In the genomic region with DNA sequence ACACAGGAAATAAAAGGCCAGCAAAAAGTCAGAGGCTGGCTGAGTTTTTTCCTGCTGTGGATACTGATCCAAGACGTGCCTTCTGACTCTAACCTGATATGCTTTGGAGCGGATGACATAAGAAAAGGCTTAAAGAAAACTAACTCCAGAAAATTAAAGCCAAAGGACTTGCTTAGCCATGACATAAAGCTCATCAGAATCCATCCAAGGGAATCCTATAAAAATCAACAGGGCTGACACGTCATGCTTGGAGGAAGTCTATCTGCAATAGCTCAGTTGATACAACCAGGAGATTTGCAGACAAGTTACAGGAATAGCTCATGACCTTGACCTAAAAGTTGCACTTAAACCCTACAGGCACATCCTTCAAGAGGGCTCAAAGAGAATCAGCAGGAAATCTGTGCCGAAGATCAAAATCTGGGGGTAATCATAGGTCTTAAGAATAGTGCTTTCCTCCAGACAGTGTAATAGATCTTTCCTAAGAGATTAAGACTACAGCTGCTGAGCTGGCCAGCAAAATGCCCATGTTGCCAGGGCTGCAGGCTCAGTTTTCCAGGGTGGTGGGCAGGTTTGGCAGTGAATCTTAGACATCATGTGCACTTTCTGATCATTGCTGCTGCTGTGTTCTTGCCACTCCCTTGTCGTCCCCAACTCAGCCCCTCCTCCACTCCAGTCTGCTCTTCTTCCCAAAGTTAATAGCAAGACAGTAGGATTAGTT, we compare ENCODE assay signal across 17 cellular contexts.
DNase-seq lines count a peak whose midpoint lies in the region; ATAC-seq and TF ChIP-seq lines count a peak whose summit lies in the region.
"Had no signal": no experiment of that assay in that cellular context is flagged by ENCODE, and none has a peak within 500 bp of the region (broad histone marks: within the 10 kb centered on the region; RNA-seq: fewer than 3 reads in every experiment).

No MANE protein-coding gene starts in this region.

- no peak overlapping the region for H3K9ac ChIP-seq in parathyroid adenoma

- intact Hi-C loops in posterior vena cava (cut with DNase I) = loop anchor here in 1 of 2 donors (5.0 kb wide), 1 partner anchor 36 kb away; no protein-coding TSS in a partner anchor

- peak overlapping the region; percentile 68 for H3K27ac ChIP-seq in parathyroid adenoma
- H3K27ac ChIP-seq: left lung, neutrophil, upper lobe of left lung had no signal

- no peaks in the 10 kb centered on the region for H3K36me3 ChIP-seq in parathyroid adenoma (ENCODE audit: control insufficient read depth, insufficient read depth, low read length)
- H3K36me3 ChIP-seq: HAP-1, left lung, neutrophil, upper lobe of left lung had no signal

- H3K27me3 ChIP-seq in parathyroid adenoma (ENCODE audit: control insufficient read depth, insufficient read depth, low read length) = no peaks in the 10 kb centered on the region
- H3K27me3 ChIP-seq: left lung, neutrophil, upper lobe of left lung had no signal

- H2AFZ ChIP-seq in parathyroid adenoma = peak overlapping the region; percentile 54

- H3K4me1 ChIP-seq in parathyroid adenoma = peaks cover 16% of the 10 kb centered on the region
- H3K4me1 ChIP-seq: HAP-1 had no signal

- H3K4me3 ChIP-seq in AG09309 (ENCODE audit: control insufficient read depth, low read depth, low read length) = no peak overlapping the region
- H3K4me3 ChIP-seq in parathyroid adenoma (ENCODE audit: low read depth, low read length) = no peak overlapping the region
- H3K4me3 ChIP-seq: GM12878, HAP-1, left lung, upper lobe of left lung had no signal

- peak overlapping the region; percentile 35 for H3K4me2 ChIP-seq in parathyroid adenoma (ENCODE audit: low read length)

- H3K79me2 ChIP-seq in parathyroid adenoma = no peaks in the 10 kb centered on the region

- H3K9me3 ChIP-seq in parathyroid adenoma (ENCODE audit: control insufficient read depth, low read length) = no peaks in the 10 kb centered on the region
- H3K9me3 ChIP-seq: HAP-1, left lung, neutrophil, upper lobe of left lung had no signal

- ATAC-seq in GM21447 (IDR thresholded peaks at IDR 0.05; ENCODE audit: unreplicated experiment) = no peak
- ATAC-seq: GM12878, left lung had no signal

- DNase-seq in AG09309 (ENCODE audit: low read depth) = peak; percentile 47
- peak; percentile 23 for DNase-seq in NCI-H82 treated with DMSO at 0.1 percent for 48 hours (lab: John Stamatoyannopoulos, UW; ENCODE audit: unreplicated experiment)
- DNase-seq in fibroblast of peridontal ligament (ENCODE audit: extremely low read depth) = peak; percentile 44
- DNase-seq in NOMO-1 (lab: John Stamatoyannopoulos, UW; ENCODE audit: unreplicated experiment in 2 of 2) = no peak
- no peak for DNase-seq in posterior vena cava (ENCODE audit: low spot score)
- DNase-seq in anterior cingulate cortex (lab: John Stamatoyannopoulos, UW) = no peak
- DNase-seq: activated CD4-positive, CD25-positive, alpha-beta regulatory T cell; activated CD8-positive, alpha-beta memory T cell treated with anti-CD3 and anti-CD28 coated beads, Interleukin-2, amount 50 U/mL, for 48 hours; DMS79 treated with DMSO at 0.1 percent for 48 hours; left lung; NCI-H2081 treated with DMSO at 0.1 percent for 48 hours had no signal

- TF ChIP-seq CTCF in AG09309 (IDR thresholded peaks at IDR 0.05; ENCODE audit: control insufficient read depth, insufficient read depth, low read depth, low read length, missing control alignments) (no peak), parathyroid adenoma (IDR thresholded peaks at IDR 0.05) (no peak)

Comparison
In these comparisons a context has a peak if more than half of its experiments do, and no peak if none do; other contexts are left out.
1. DNase-seq: peak in AG09309 (single experiment), NCI-H82 treated with DMSO at 0.1 percent for 48 hours (single experiment) and fibroblast of peridontal ligament (single experiment); none in NOMO-1 (0 of 2), posterior vena cava (single experiment) and anterior cingulate cortex (0 of 58).